In genomic region chr12:106205208-106206069, GRCh38 we compare ENCODE assay signal across 9 cellular contexts.
DNase-seq lines count a peak whose midpoint lies in the region; ATAC-seq lines count a peak whose summit lies in the region.
"Had no signal": no experiment of that assay in that cellular context is flagged by ENCODE, and none has a peak within 500 bp of the region (broad histone marks: within the 10 kb centered on the region; RNA-seq: fewer than 3 reads in every experiment).

No MANE protein-coding gene starts in this region.

- DNase-seq in NCI-H2029 (lab: John Stamatoyannopoulos, UW) (peak; percentile 25), NCI-H2029 treated with DMSO at 0.1 percent for 48 hours (lab: John Stamatoyannopoulos, UW) (no peak), NCI-H748 treated with DMSO at 0.1 percent for 48 hours (lab: John Stamatoyannopoulos, UW) (peak; percentile 24), globus pallidus (ENCODE audit: low spot score) (peak; percentile 26), substantia nigra (lab: John Stamatoyannopoulos, UW) (peak in 29 of 49 donors; percentile 9 to 62 (median 25))
- no peak for DNase-seq in stimulated activated CD4-positive, alpha-beta T cell treated with anti-CD3 and anti-CD28 coated beads, Interleukin-12 subunit alpha, Interleukin-12 subunit beta, amount 100 ng/mL, for 4 hours
- DNase-seq: activated gamma-delta T cell had no signal

- ATAC-seq in GM19328 (IDR thresholded peaks at IDR 0.05; ENCODE audit: unreplicated experiment) (no peak), GM18511 (IDR thresholded peaks at IDR 0.05; ENCODE audit: unreplicated experiment) (no peak)

- H3K27ac ChIP-seq in substantia nigra (ENCODE audit: low read depth, low read length, poor library complexity, severe bottlenecking): no peak overlapping the region

Comparison
In these comparisons a context has a peak if more than half of its experiments do, and no peak if none do; other contexts are left out.
1. DNase-seq: peak in NCI-H2029 (single experiment), NCI-H748 treated with DMSO at 0.1 percent for 48 hours (single experiment), globus pallidus (single experiment) and substantia nigra (29 of 49); none in NCI-H2029 treated with DMSO at 0.1 percent for 48 hours (single experiment) and stimulated activated CD4-positive, alpha-beta T cell treated with anti-CD3 and anti-CD28 coated beads, Interleukin-12 subunit alpha, Interleukin-12 subunit beta, amount 100 ng/mL, for 4 hours (single experiment).